Comparison of ENCODE assay signal across 12 cellular contexts in the genomic region with DNA sequence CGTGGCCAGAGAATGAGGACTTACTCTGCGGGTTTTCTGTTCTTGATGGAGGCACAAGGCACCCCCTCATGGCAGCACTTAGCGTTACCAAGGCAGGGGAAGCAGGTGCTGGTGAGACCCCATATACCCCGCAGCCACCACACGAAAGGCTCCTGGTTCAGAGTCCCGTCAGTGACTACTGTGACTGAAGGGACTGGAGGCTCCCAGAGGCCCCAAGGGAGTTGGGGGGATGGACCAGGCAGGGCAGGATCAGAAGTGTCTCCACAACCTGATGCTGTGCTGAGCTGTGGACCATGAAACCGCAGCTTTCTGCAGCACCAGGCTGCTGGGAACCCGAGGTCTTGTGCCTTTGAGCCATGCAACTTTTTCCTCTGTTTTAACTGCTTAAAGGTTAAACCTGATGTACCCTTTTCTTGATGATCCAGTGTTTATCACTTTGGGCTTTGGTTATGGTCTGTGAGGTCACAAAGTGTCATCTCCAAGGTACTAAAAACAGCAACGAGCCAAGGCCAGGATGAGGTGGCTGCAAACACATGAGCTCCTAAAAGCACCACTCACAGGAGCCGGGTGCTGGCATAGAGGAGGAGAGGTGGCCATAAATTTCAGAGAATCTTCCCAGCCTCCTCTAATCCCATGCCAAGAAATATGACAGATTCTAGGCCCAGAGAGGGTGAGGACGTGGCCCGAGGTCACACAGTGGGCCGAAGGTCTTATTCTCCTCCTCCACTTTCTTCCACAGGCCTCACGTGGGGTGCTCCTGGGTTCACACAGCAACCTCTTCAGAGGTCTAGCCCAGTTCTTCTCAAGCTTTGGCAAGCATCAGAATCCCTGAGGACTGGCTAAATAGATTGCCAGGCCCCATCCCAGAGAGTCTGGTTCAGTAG.
DNase-seq lines count a peak whose midpoint lies in the region; ATAC-seq and TF ChIP-seq lines count a peak whose summit lies in the region.
"Had no signal": no experiment of that assay in that cellular context is flagged by ENCODE, and none has a peak within 500 bp of the region (broad histone marks: within the 10 kb centered on the region; RNA-seq: fewer than 3 reads in every experiment).

No MANE protein-coding gene starts in this region.

- no peak for TF ChIP-seq POLR2A in NB4 (IDR thresholded peaks at IDR 0.05; ENCODE audit: extremely low read depth, insufficient read length)

- no peak overlapping the region for H3K4me3 ChIP-seq in NB4 (ENCODE audit: low read depth, low read length)
- H3K4me3 ChIP-seq: HAP-1 had no signal

- peak; percentile 32 for TF ChIP-seq CTCF in GM12873 (IDR thresholded peaks at IDR 0.05; ENCODE audit: insufficient read depth, low read depth, low read length, missing control alignments)
- TF ChIP-seq CTCF in NB4 (IDR thresholded peaks at IDR 0.05; ENCODE audit: low read depth, low read length): peak; percentile 8

- peak; percentile 32 for DNase-seq in NB4 (ENCODE audit: low read depth)
- DNase-seq in glomerular visceral epithelial cell (ENCODE audit: extremely low spot score): peak; percentile 70
- no peak for DNase-seq in NCI-H748 (lab: John Stamatoyannopoulos, UW; ENCODE audit: unreplicated experiment)
- no peak for DNase-seq in NCI-H446 treated with DMSO at 0.1 percent for 48 hours (lab: John Stamatoyannopoulos, UW)
- DNase-seq in islet precursor cell: no peak
- DNase-seq: DMS153, foreskin fibroblast, Kasumi-1 had no signal

- ATAC-seq in GM21576 (IDR thresholded peaks at IDR 0.05; ENCODE audit: unreplicated experiment): peak; percentile 33
- no peak for ATAC-seq in HG02840 (IDR thresholded peaks at IDR 0.05; ENCODE audit: low FRiP score, unreplicated experiment)

Comparison
In these comparisons a context has a peak if more than half of its experiments do, and no peak if none do; other contexts are left out.
1. DNase-seq: peak in NB4 (single experiment) and glomerular visceral epithelial cell (single experiment); none in NCI-H748 (single experiment), NCI-H446 treated with DMSO at 0.1 percent for 48 hours (single experiment) and islet precursor cell (single experiment).